In the genomic region with DNA sequence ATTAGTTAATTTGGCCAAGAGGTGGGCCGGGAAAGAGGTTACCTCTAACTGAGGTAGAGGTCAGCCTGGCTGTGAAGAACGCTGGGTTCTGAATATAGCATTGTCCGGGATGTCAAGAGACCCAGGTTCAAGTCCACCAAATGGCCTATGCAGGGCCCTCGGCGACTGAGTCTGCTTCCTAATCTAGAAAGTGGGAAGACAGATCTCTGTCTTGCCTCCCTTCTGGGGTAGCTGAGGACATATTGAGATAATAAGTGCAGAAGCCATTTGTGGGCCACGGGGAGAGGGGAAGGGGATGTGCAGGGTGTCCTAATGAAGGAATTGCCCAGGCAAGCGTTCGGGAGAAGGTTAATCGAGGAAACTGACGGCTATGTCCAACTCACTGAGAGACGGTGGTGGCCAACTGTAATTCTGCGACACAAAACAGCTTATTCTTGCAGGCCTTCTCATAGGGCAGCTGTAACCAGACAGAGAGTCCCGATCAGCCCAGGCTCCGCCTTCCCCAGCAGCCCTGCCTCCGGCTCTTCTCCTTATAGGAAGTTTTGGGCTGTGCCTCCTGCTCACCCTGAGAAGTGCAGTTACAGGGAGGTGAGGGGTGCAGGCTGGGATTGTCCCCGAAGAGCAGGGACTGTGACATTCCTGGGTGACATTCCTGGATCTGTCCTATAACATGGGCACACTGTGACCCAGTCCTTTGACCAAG, we compare ENCODE assay signal across 1 cellular context.
TF ChIP-seq lines count a peak whose summit lies in the region.

No MANE protein-coding gene starts in this region.

TF ChIP-seq in IMR-90, 13 proteins besides CTCF, POLR2A, EP300 and RAD21:
- TF ChIP-seq CHD1 (IDR thresholded peaks at IDR 0.05; ENCODE audit: low read depth, low read length) (no peak), SMC3 (IDR thresholded peaks at IDR 0.05; ENCODE audit: low read depth, low read length) (no peak), RCOR1 (IDR thresholded peaks at IDR 0.05; ENCODE audit: insufficient replicate concordance, low read length) (no peak), MAZ (IDR thresholded peaks at IDR 0.05; ENCODE audit: borderline replicate concordance, low read depth, low read length) (no peak), NFE2L2 (IDR thresholded peaks at IDR 0.05; ENCODE audit: low read depth, low read length) (no peak)
- TF ChIP-seq, protein P1, sequence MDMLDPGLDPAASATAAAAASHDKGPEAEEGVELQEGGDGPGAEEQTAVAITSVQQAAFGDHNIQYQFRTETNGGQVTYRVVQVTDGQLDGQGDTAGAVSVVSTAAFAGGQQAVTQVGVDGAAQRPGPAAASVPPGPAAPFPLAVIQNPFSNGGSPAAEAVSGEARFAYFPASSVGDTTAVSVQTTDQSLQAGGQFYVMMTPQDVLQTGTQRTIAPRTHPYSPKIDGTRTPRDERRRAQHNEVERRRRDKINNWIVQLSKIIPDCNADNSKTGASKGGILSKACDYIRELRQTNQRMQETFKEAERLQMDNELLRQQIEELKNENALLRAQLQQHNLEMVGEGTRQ (IDR thresholded peaks at IDR 0.05; ENCODE audit: low read depth, low read length), result no peak
